1 cellular context compared by ENCODE assay signal in genomic region chr16:87414251-87414680, GRCh38.
TF ChIP-seq lines count a peak whose summit lies in the region.

No MANE protein-coding gene starts in this region.

TF ChIP-seq in HepG2, 621 proteins besides CTCF, POLR2A, EP300 and RAD21 (continued from another document):
- TF ChIP-seq MLX (CRISPR knock-in tag; IDR thresholded peaks at IDR 0.05) (no peak), ARID4A (CRISPR knock-in tag; IDR thresholded peaks at IDR 0.05; ENCODE audit: borderline replicate concordance) (no peak), ZNF275 (CRISPR knock-in tag; IDR thresholded peaks at IDR 0.05; ENCODE audit: borderline replicate concordance) (no peak), MAZ (IDR thresholded peaks at IDR 0.05; ENCODE audit: borderline replicate concordance, low read depth, low read length) (no peak), MAZ (CRISPR knock-in tag; IDR thresholded peaks at IDR 0.05; ENCODE audit: low read depth) (no peak)
TF ChIP-seq in HepG2: peak in this region for 1.
